Comparison of ENCODE assay signal across 24 cellular contexts in the genomic region with DNA sequence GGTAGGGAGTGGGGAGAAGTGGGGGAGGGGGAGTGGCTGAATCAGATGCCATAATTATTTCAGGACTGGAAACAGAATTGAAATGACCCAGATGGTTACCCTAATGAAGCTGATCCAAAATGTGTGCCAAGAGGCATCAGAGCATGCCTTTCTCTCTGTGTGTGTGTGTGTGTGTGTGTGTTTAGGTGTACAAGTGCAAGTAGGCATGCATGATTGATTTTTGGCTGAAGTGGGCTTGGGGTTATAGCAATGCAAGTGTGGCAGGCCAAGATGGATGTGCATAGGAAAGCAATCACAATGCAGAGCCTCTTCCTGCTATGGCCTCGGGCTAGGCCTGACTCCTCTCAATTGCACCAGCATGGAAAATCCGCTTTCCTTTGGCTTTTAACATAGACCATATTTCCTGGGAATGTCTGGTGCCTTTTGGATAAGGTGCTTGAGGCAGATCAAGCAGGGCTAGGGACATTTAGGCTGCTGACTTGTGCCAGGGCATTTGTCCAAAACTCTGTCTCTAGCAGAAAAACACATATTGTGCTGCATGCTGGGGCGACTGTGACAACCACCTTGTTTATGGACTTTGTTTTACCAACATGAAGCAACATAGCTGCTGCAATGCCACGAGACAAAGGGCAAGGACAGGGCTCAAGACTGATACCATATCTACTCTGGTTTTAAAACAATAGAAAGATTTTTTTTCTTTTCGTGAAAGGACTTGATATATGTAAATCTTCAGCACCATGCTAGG.
DNase-seq lines count a peak whose midpoint lies in the region; TF ChIP-seq lines count a peak whose summit lies in the region.
"Had no signal": no experiment of that assay in that cellular context is flagged by ENCODE, and none has a peak within 500 bp of the region (broad histone marks: within the 10 kb centered on the region; RNA-seq: fewer than 3 reads in every experiment).

No MANE protein-coding gene starts in this region.

- CTCF ChIA-PET in CD4-positive, alpha-beta memory T cell (lab: Charles Lee; ENCODE audit: partially characterized antibody) = no interaction called here

- H3K4me1 Mint-ChIP-seq in nephron = peaks cover 30% of the 10 kb centered on the region
- H3K4me1 Mint-ChIP-seq in CD4-positive, alpha-beta memory T cell = no peaks in the 10 kb centered on the region
- H3K4me1 Mint-ChIP-seq: activated CD4-positive, alpha-beta T cell treated with anti-CD3 and anti-CD28 coated beads, Interleukin-2, amount 10 ng/mL, durations not matched to agents 24 days and 14 days; activated CD8-positive, alpha-beta memory T cell treated with anti-CD3 and anti-CD28 coated beads, Interleukin-2, amount 10 ng/mL, durations not matched to agents 7 days and 5 days; stimulated activated effector memory CD8-positive, alpha-beta T cell treated with anti-CD3 and anti-CD28 coated beads, Interleukin-12 subunit alpha, Interleukin-12 subunit beta, amount 100 ng/mL, for 72 hours had no signal

- peaks cover 7% of the 10 kb centered on the region for H3K9me3 Mint-ChIP-seq in nephron
- H3K9me3 Mint-ChIP-seq in CD4-positive, alpha-beta memory T cell = no peaks in the 10 kb centered on the region
- H3K9me3 Mint-ChIP-seq: activated CD4-positive, alpha-beta T cell treated with anti-CD3 and anti-CD28 coated beads, Interleukin-2, amount 10 ng/mL, durations not matched to agents 24 days and 14 days; stimulated activated effector memory CD8-positive, alpha-beta T cell treated with anti-CD3 and anti-CD28 coated beads, Interleukin-12 subunit alpha, Interleukin-12 subunit beta, amount 100 ng/mL, for 72 hours had no signal

- H3K27ac ChIP-seq in CD4-positive, alpha-beta memory T cell (ENCODE audit: low read depth, low read length) = no peak overlapping the region
- H3K27ac ChIP-seq: BLaER1 treated with 17β-estradiol and CSF1 and Interleukin-3, amounts not matched to agents 10 nM and 100 nM; cardiac muscle cell; RWPE1 had no signal

- no peaks in the 10 kb centered on the region for H3K27me3 ChIP-seq in CD4-positive, alpha-beta memory T cell (ENCODE audit: insufficient read depth, low read length)
- H3K27me3 ChIP-seq: BLaER1 treated with 17β-estradiol and CSF1 and Interleukin-3, amounts not matched to agents 10 nM and 100 nM; cardiac muscle cell had no signal

- H3K27ac Mint-ChIP-seq in nephron = peak overlapping the region; percentile 24 to 74 (median 37)
- no peak overlapping the region for H3K27ac Mint-ChIP-seq in CD4-positive, alpha-beta memory T cell
- H3K27ac Mint-ChIP-seq: activated CD4-positive, alpha-beta T cell treated with anti-CD3 and anti-CD28 coated beads, Interleukin-2, amount 10 ng/mL, durations not matched to agents 24 days and 14 days; activated CD8-positive, alpha-beta memory T cell treated with anti-CD3 and anti-CD28 coated beads, Interleukin-2, amount 10 ng/mL, durations not matched to agents 7 days and 5 days; activated naive CD4-positive, alpha-beta T cell treated with anti-CD3 and anti-CD28 coated beads for 36 hours; stimulated activated effector memory CD8-positive, alpha-beta T cell treated with anti-CD3 and anti-CD28 coated beads, Interleukin-12 subunit alpha, Interleukin-12 subunit beta, amount 100 ng/mL, for 72 hours had no signal

- intact Hi-C loops in CD4-positive, alpha-beta memory T cell (cut with micrococcal nuclease) = no loop called here

- no peak overlapping the region for H3K4me3 ChIP-seq in CD4-positive, alpha-beta memory T cell (ENCODE audit: low read length in 2 of 2)
- H3K4me3 ChIP-seq: BLaER1 treated with 17β-estradiol and CSF1 and Interleukin-3, amounts not matched to agents 10 nM and 100 nM; cardiac muscle cell had no signal

- no peaks in the 10 kb centered on the region for H3K4me1 ChIP-seq in CD4-positive, alpha-beta memory T cell (ENCODE audit: insufficient read depth, low read length)
- H3K4me1 ChIP-seq: BLaER1 treated with 17β-estradiol and CSF1 and Interleukin-3, amounts not matched to agents 10 nM and 100 nM; Caco-2 had no signal

- peak; percentile 31 for DNase-seq in DMS 273 treated with DMSO at 0.1 percent for 48 hours (lab: John Stamatoyannopoulos, UW)
- peak; percentile 89 for DNase-seq in NCI-H1694 (lab: John Stamatoyannopoulos, UW)
- peak; percentile 74 to 95 for DNase-seq in cerebellar nuclear complex (lab: John Stamatoyannopoulos, UW)
- DNase-seq in NCI-H1417 treated with DMSO at 0.1 percent for 48 hours (lab: John Stamatoyannopoulos, UW) = no peak
- DNase-seq in CD4-positive, alpha-beta memory T cell = no peak
- DNase-seq in activated CD4-positive, alpha-beta T cell treated with anti-CD3 and anti-CD28 coated beads for 1 hour = no peak
- DNase-seq: activated CD4-positive, alpha-beta T cell treated with anti-CD3 and anti-CD28 coated beads, Interleukin-2, amount 10 ng/mL, durations not matched to agents 24 days and 14 days; activated CD8-positive, alpha-beta memory T cell treated with anti-CD3 and anti-CD28 coated beads, Interleukin-2, amount 10 ng/mL, durations not matched to agents 7 days and 5 days; activated naive CD4-positive, alpha-beta T cell treated with anti-CD3 and anti-CD28 coated beads for 36 hours; amniotic stem cell; Caco-2; EL; glutamatergic neuron; mammary epithelial cell; NCI-H1048; NCI-H2081 treated with DMSO at 0.1 percent for 48 hours; NCI-H524 treated with DMSO at 0.1 percent for 48 hours; nucleus accumbens; stimulated activated CD4-positive, alpha-beta T cell treated with anti-CD3 and anti-CD28 coated beads, Interleukin-2, amount 100 ng/mL, for 48 hours had no signal

- no peak overlapping the region for H3K4me3 Mint-ChIP-seq in nephron
- no peak overlapping the region for H3K4me3 Mint-ChIP-seq in CD4-positive, alpha-beta memory T cell
- H3K4me3 Mint-ChIP-seq: activated CD4-positive, alpha-beta T cell treated with anti-CD3 and anti-CD28 coated beads, Interleukin-2, amount 10 ng/mL, durations not matched to agents 24 days and 14 days; activated CD8-positive, alpha-beta memory T cell treated with anti-CD3 and anti-CD28 coated beads, Interleukin-2, amount 10 ng/mL, durations not matched to agents 7 days and 5 days; activated naive CD4-positive, alpha-beta T cell treated with anti-CD3 and anti-CD28 coated beads for 36 hours; stimulated activated effector memory CD8-positive, alpha-beta T cell treated with anti-CD3 and anti-CD28 coated beads, Interleukin-12 subunit alpha, Interleukin-12 subunit beta, amount 100 ng/mL, for 72 hours had no signal

- H3K36me3 Mint-ChIP-seq in nephron (ENCODE audit: low read depth) = no peaks in the 10 kb centered on the region
- H3K36me3 Mint-ChIP-seq in CD4-positive, alpha-beta memory T cell = no peaks in the 10 kb centered on the region
- H3K36me3 Mint-ChIP-seq: activated CD8-positive, alpha-beta memory T cell treated with anti-CD3 and anti-CD28 coated beads, Interleukin-2, amount 10 ng/mL, durations not matched to agents 7 days and 5 days; stimulated activated effector memory CD8-positive, alpha-beta T cell treated with anti-CD3 and anti-CD28 coated beads, Interleukin-12 subunit alpha, Interleukin-12 subunit beta, amount 100 ng/mL, for 72 hours had no signal

- H3K36me3 ChIP-seq in CD4-positive, alpha-beta memory T cell (ENCODE audit: insufficient read depth, low read length) = no peaks in the 10 kb centered on the region
- H3K36me3 ChIP-seq: BLaER1 treated with 17β-estradiol and CSF1 and Interleukin-3, amounts not matched to agents 10 nM and 100 nM; cardiac muscle cell had no signal

- H3K9me3 ChIP-seq in CD4-positive, alpha-beta memory T cell (ENCODE audit: control insufficient read depth in 1 of 2, low read length in 2 of 2) = no peaks in the 10 kb centered on the region
- H3K9me3 ChIP-seq: BLaER1 treated with 17β-estradiol and CSF1 and Interleukin-3, amounts not matched to agents 10 nM and 100 nM; Caco-2 had no signal

- POLR2A ChIA-PET in CD4-positive, alpha-beta memory T cell (lab: Charles Lee; ENCODE audit: partially characterized antibody) = no interaction called here

- H3K27me3 Mint-ChIP-seq in nephron (ENCODE audit: low read depth) = peaks cover 3% of the 10 kb centered on the region
- H3K27me3 Mint-ChIP-seq in CD4-positive, alpha-beta memory T cell = peaks cover 0 to 3% of the 10 kb centered on the region in 2 donors
- H3K27me3 Mint-ChIP-seq: activated CD4-positive, alpha-beta T cell treated with anti-CD3 and anti-CD28 coated beads, Interleukin-2, amount 10 ng/mL, durations not matched to agents 24 days and 14 days; activated CD8-positive, alpha-beta memory T cell treated with anti-CD3 and anti-CD28 coated beads, Interleukin-2, amount 10 ng/mL, durations not matched to agents 7 days and 5 days had no signal

- no peak for TF ChIP-seq CTCF in nephron (IDR thresholded peaks at IDR 0.05; ENCODE audit: unreplicated experiment in 3 of 3)

Comparison
In these comparisons a context has a peak if more than half of its experiments do, and no peak if none do; other contexts are left out.
1. DNase-seq: peak in DMS 273 treated with DMSO at 0.1 percent for 48 hours (single experiment), NCI-H1694 (single experiment) and cerebellar nuclear complex (2 of 2); none in NCI-H1417 treated with DMSO at 0.1 percent for 48 hours (single experiment), CD4-positive, alpha-beta memory T cell (0 of 5) and activated CD4-positive, alpha-beta T cell treated with anti-CD3 and anti-CD28 coated beads for 1 hour (single experiment).
2. H3K27ac Mint-ChIP-seq: peak in nephron (3 of 3); none in CD4-positive, alpha-beta memory T cell (0 of 7).